ENCODE assay signal across 8 cellular contexts in genomic region chr5:126234563-126235195, GRCh38.
DNase-seq lines count a peak whose midpoint lies in the region; ATAC-seq and TF ChIP-seq lines count a peak whose summit lies in the region.

No MANE protein-coding gene starts in this region.

- H3K4me3 ChIP-seq in breast epithelium (no peak overlapping the region), WERI-Rb-1 (ENCODE audit: low read depth, low read length) (no peak overlapping the region), liver (ENCODE audit: low read depth in 1 of 3, low read length in 3 of 3) (peak overlapping the region in 1 of 3 donors; percentile 20)

- TF ChIP-seq CTCF in MCF 10A (IDR thresholded peaks at IDR 0.05; ENCODE audit: unreplicated experiment), result peak; percentile 66
- TF ChIP-seq CTCF in breast epithelium (IDR thresholded peaks at IDR 0.05), result no peak
- TF ChIP-seq CTCF in WERI-Rb-1 (IDR thresholded peaks at IDR 0.05; ENCODE audit: low read depth, low read length), result peak; percentile 88
- peak; percentile 79 for TF ChIP-seq CTCF in liver (IDR thresholded peaks at IDR 0.05; ENCODE audit: low read depth, low read length, missing input control)

- DNase-seq in MCF 10A (ENCODE audit: unreplicated experiment), result peak; percentile 68
- no peak for DNase-seq in breast epithelium (ENCODE audit: low spot score in 2 of 2)
- DNase-seq in Kasumi-1 (lab: John Stamatoyannopoulos, UW), result peak; percentile 57 to 72
- peak; percentile 50 for DNase-seq in WERI-Rb-1
- no peak for DNase-seq in effector CD8-positive, alpha-beta T cell (lab: John Stamatoyannopoulos, UW)
- no peak for DNase-seq in NCI-H774 (lab: John Stamatoyannopoulos, UW)

- CTCF ChIA-PET in MCF 10A (lab: Yijun Ruan, JAX), result interaction anchor here (0.8 to 1.4 kb wide), 4 partner anchors 18 to 352 kb away, joined by 3 read pairs; no protein-coding TSS in a partner anchor

- no peaks in the 10 kb centered on the region for H3K36me3 ChIP-seq in breast epithelium
- H3K36me3 ChIP-seq in WERI-Rb-1, result no peaks in the 10 kb centered on the region
- H3K36me3 ChIP-seq in liver (ENCODE audit: control insufficient read depth in 4 of 4, insufficient read depth in 3 of 4, low read depth in 1 of 4, low read length in 3 of 4), result no peaks in the 10 kb centered on the region

- WGBS in liver, result 23% methylated on average over 7 of the region's 7 CpGs

- H3K27me3 Mint-ChIP-seq in MCF 10A (ENCODE audit: insufficient read depth, unreplicated experiment), result no peaks in the 10 kb centered on the region

- H3K9me3 ChIP-seq in breast epithelium, result no peaks in the 10 kb centered on the region
- H3K9me3 ChIP-seq in WERI-Rb-1 (ENCODE audit: severe bottlenecking), result no peaks in the 10 kb centered on the region
- no peaks in the 10 kb centered on the region for H3K9me3 ChIP-seq in liver (ENCODE audit: control insufficient read depth in 4 of 4, low read length in 3 of 4)

- H3K27ac ChIP-seq in breast epithelium, result no peak overlapping the region
- no peak overlapping the region for H3K27ac ChIP-seq in WERI-Rb-1
- H3K27ac ChIP-seq in liver (ENCODE audit: low read depth in 1 of 2, low read length in 2 of 2), result no peak overlapping the region

- no peak overlapping the region for H3K9ac ChIP-seq in liver (ENCODE audit: low read depth in 1 of 2, low read length in 2 of 2)

- POLR2A ChIA-PET in MCF 10A (lab: Yijun Ruan, JAX), result interaction anchor here (0.5 kb wide), 1 partner anchor 305 kb away, joined by 3 read pairs; no protein-coding TSS in a partner anchor

- peak; percentile 84 to 86 for TF ChIP-seq RAD21 in liver (IDR thresholded peaks at IDR 0.05)

- H3K27me3 ChIP-seq in breast epithelium (no peaks in the 10 kb centered on the region), WERI-Rb-1 (ENCODE audit: insufficient read depth, low read depth, severe bottlenecking) (no peaks in the 10 kb centered on the region), liver (ENCODE audit: control insufficient read depth in 4 of 4, insufficient read depth in 4 of 4, low read length in 3 of 4) (no peaks in the 10 kb centered on the region)

- no peaks in the 10 kb centered on the region for H3K36me3 Mint-ChIP-seq in MCF 10A (ENCODE audit: insufficient read depth, unreplicated experiment)

- H3K4me1 Mint-ChIP-seq in MCF 10A (ENCODE audit: insufficient read depth, unreplicated experiment), result peaks cover 5% of the 10 kb centered on the region

- no peak for TF ChIP-seq POLR2A in breast epithelium (IDR thresholded peaks at IDR 0.05)

- no peak for ATAC-seq in HG03039 (IDR thresholded peaks at IDR 0.05; ENCODE audit: unreplicated experiment)

- H3K27ac Mint-ChIP-seq in MCF 10A (ENCODE audit: low read depth, unreplicated experiment), result no peak overlapping the region

- H3K9me3 Mint-ChIP-seq in MCF 10A (ENCODE audit: unreplicated experiment), result no peaks in the 10 kb centered on the region

- intact Hi-C loops in MCF 10A (cut with micrococcal nuclease), result loop anchor here (10.0 kb wide), 1 partner anchor 300 kb away; no protein-coding TSS in a partner anchor
- intact Hi-C loops in breast epithelium (cut with DNase I; ENCODE audit: low total_unique reads), result no loop called here

- H3K4me1 ChIP-seq in breast epithelium (no peaks in the 10 kb centered on the region), liver (ENCODE audit: control insufficient read depth in 4 of 4, insufficient read depth in 4 of 4, low read length in 3 of 4) (peaks cover 0 to 2% (median 0%) of the 10 kb centered on the region in 4 donors)

- no TSS peak for BruUV-seq in MCF 10A (replicated peaks; lab: Mats Ljungman, UMichigan)

- H3K4me3 Mint-ChIP-seq in MCF 10A (ENCODE audit: unreplicated experiment), result no peak overlapping the region

TF ChIP-seq in liver, 16 proteins besides CTCF, POLR2A, EP300 and RAD21:
- no peak for TF ChIP-seq HNF4A (conservative IDR thresholded peaks at IDR 0.05)
- peak; percentile 16 for TF ChIP-seq FOXA2 (IDR thresholded peaks at IDR 0.05)

Comparison
In these comparisons a context has a peak if more than half of its experiments do, and no peak if none do; other contexts are left out.
1. DNase-seq: peak in MCF 10A (single experiment), Kasumi-1 (2 of 2) and WERI-Rb-1 (single experiment); none in breast epithelium (0 of 2), effector CD8-positive, alpha-beta T cell (single experiment) and NCI-H774 (single experiment).
2. CTCF ChIP-seq: peak in MCF 10A (single experiment), WERI-Rb-1 (single experiment) and liver (single experiment); none in breast epithelium (0 of 3).